ENCODE assay signal across 8 cellular contexts in the genomic region with DNA sequence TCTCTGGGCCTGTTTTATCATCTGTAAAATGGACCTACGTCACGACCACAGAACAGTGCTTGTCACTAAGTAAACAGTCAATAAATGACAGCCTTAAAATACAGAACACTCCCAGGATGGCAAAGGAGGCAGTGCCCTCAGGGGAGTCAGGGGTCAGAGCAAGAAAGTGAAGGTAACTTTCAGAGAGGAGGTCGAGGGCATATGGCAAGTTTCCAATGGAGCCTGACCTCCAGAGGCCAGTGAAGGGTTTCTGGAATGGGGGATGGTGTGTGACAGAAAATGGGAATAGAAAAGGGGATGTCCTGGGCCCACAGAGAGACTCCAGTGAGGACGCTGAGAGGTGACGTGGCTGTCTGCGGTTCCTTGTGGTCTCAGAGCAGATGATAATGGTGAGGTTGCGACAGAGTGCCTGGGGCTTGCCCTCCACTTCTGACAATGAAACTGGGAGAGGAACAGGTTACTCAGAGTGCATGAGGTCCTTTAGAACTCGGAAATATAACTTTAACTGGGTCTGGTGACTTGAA.
DNase-seq lines count a peak whose midpoint lies in the region; ATAC-seq, FAIRE-seq and TF ChIP-seq lines count a peak whose summit lies in the region.

No MANE protein-coding gene starts in this region.

- H3K27me3 Mint-ChIP-seq in activated naive CD8-positive, alpha-beta T cell treated with anti-CD3 and anti-CD28 coated beads, Interleukin-2, amount 10 ng/mL, durations not matched to agents 7 days and 5 days: peaks cover 6% of the 10 kb centered on the region
- no peaks in the 10 kb centered on the region for H3K27me3 Mint-ChIP-seq in WTC11 (ENCODE audit: low read depth)

- peak; percentile 92 for ATAC-seq in GM18907 (IDR thresholded peaks at IDR 0.05; ENCODE audit: unreplicated experiment)
- peak; percentile 93 for ATAC-seq in HG03045 (IDR thresholded peaks at IDR 0.05; ENCODE audit: unreplicated experiment)
- ATAC-seq in activated naive CD8-positive, alpha-beta T cell treated with anti-CD3 and anti-CD28 coated beads, Interleukin-2, amount 10 ng/mL, durations not matched to agents 7 days and 5 days (ENCODE audit: low read depth): peak; percentile 74
- ATAC-seq in WTC11: no peak

- no peak for FAIRE-seq in D721Med (lab: Jason Lieb, UNC)

- POLR2A ChIA-PET in activated naive CD8-positive, alpha-beta T cell treated with anti-CD3 and anti-CD28 coated beads, Interleukin-2, amount 10 ng/mL, durations not matched to agents 7 days and 5 days (lab: Charles Lee): interaction anchor here (0.7 kb wide), 1 partner anchor 11 kb away, joined by 3 read pairs; no protein-coding TSS in a partner anchor
- POLR2A ChIA-PET in WTC11 (lab: Charles Lee): no interaction called here

- H3K4me1 Mint-ChIP-seq in activated naive CD8-positive, alpha-beta T cell treated with anti-CD3 and anti-CD28 coated beads, Interleukin-2, amount 10 ng/mL, durations not matched to agents 7 days and 5 days: peaks cover 9% of the 10 kb centered on the region
- H3K4me1 Mint-ChIP-seq in WTC11: peaks cover 11% of the 10 kb centered on the region

- TF ChIP-seq CTCF in WTC11 (IDR thresholded peaks at IDR 0.05) (no peak), D721Med (IDR thresholded peaks at IDR 0.05; ENCODE audit: insufficient read depth, missing control alignments) (no peak)

- peaks cover 6% of the 10 kb centered on the region for H3K9me3 Mint-ChIP-seq in activated naive CD8-positive, alpha-beta T cell treated with anti-CD3 and anti-CD28 coated beads, Interleukin-2, amount 10 ng/mL, durations not matched to agents 7 days and 5 days
- H3K9me3 Mint-ChIP-seq in WTC11: peaks cover 15% of the 10 kb centered on the region

- no peak overlapping the region for H3K27ac Mint-ChIP-seq in activated naive CD8-positive, alpha-beta T cell treated with anti-CD3 and anti-CD28 coated beads, Interleukin-2, amount 10 ng/mL, durations not matched to agents 7 days and 5 days
- no peak overlapping the region; the same call in 1 of the 2 replicates for H3K27ac Mint-ChIP-seq in WTC11

- no peaks in the 10 kb centered on the region for H3K36me3 Mint-ChIP-seq in activated naive CD8-positive, alpha-beta T cell treated with anti-CD3 and anti-CD28 coated beads, Interleukin-2, amount 10 ng/mL, durations not matched to agents 7 days and 5 days
- no peaks in the 10 kb centered on the region for H3K36me3 Mint-ChIP-seq in WTC11

- peak; percentile 97 for DNase-seq in SKM-1 treated with dmso at 0.1 percent for 144 hours (lab: John Stamatoyannopoulos, UW; ENCODE audit: unreplicated experiment)
- DNase-seq in activated naive CD8-positive, alpha-beta T cell treated with anti-CD3 and anti-CD28 coated beads, Interleukin-2, amount 10 ng/mL, durations not matched to agents 7 days and 5 days: peak; percentile 33
- peak; percentile 54 for DNase-seq in stimulated activated CD4-positive, alpha-beta T cell treated with anti-CD3 and anti-CD28 coated beads, Interleukin-4, amount 100 ng/mL, for 1 hour
- DNase-seq in WTC11 (ENCODE audit: low spot score): no peak
- DNase-seq in kidney glomerular epithelial cell (lab: John Stamatoyannopoulos, UW): no peak
- no peak for DNase-seq in D721Med (ENCODE audit: insufficient read length, low spot score)

- H3K4me3 Mint-ChIP-seq in activated naive CD8-positive, alpha-beta T cell treated with anti-CD3 and anti-CD28 coated beads, Interleukin-2, amount 10 ng/mL, durations not matched to agents 7 days and 5 days: no peak overlapping the region
- no peak overlapping the region for H3K4me3 Mint-ChIP-seq in WTC11

- CTCF ChIA-PET in WTC11 (lab: Charles Lee): no interaction called here

TF ChIP-seq in WTC11, 78 proteins besides CTCF, POLR2A, EP300 and RAD21:
- TF ChIP-seq, protein P1, sequence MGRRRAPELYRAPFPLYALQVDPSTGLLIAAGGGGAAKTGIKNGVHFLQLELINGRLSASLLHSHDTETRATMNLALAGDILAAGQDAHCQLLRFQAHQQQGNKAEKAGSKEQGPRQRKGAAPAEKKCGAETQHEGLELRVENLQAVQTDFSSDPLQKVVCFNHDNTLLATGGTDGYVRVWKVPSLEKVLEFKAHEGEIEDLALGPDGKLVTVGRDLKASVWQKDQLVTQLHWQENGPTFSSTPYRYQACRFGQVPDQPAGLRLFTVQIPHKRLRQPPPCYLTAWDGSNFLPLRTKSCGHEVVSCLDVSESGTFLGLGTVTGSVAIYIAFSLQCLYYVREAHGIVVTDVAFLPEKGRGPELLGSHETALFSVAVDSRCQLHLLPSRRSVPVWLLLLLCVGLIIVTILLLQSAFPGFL (CRISPR knock-in tag; IDR thresholded peaks at IDR 0.05; ENCODE audit: borderline replicate concordance): no peak
- TF ChIP-seq NFATC4 (CRISPR knock-in tag; IDR thresholded peaks at IDR 0.05) (no peak), IRF2 (CRISPR knock-in tag; IDR thresholded peaks at IDR 0.05; ENCODE audit: borderline replicate concordance, low read depth) (no peak), ZNF138 (CRISPR knock-in tag; conservative IDR thresholded peaks at IDR 0.05) (no peak), ZNF232 (CRISPR knock-in tag; IDR thresholded peaks at IDR 0.05) (no peak), ZBTB21 (CRISPR knock-in tag; IDR thresholded peaks at IDR 0.05; ENCODE audit: borderline replicate concordance) (no peak), ZNF671 (CRISPR knock-in tag; IDR thresholded peaks at IDR 0.05) (no peak)
- TF ChIP-seq, protein P2, sequence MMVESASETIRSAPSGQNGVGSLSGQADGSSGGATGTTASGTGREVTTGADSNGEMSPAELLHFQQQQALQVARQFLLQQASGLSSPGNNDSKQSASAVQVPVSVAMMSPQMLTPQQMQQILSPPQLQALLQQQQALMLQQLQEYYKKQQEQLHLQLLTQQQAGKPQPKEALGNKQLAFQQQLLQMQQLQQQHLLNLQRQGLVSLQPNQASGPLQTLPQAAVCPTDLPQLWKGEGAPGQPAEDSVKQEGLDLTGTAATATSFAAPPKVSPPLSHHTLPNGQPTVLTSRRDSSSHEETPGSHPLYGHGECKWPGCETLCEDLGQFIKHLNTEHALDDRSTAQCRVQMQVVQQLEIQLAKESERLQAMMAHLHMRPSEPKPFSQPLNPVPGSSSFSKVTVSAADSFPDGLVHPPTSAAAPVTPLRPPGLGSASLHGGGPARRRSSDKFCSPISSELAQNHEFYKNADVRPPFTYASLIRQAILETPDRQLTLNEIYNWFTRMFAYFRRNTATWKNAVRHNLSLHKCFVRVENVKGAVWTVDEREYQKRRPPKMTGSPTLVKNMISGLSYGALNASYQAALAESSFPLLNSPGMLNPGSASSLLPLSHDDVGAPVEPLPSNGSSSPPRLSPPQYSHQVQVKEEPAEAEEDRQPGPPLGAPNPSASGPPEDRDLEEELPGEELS (CRISPR knock-in tag; IDR thresholded peaks at IDR 0.05): no peak
- TF ChIP-seq, protein P3, sequence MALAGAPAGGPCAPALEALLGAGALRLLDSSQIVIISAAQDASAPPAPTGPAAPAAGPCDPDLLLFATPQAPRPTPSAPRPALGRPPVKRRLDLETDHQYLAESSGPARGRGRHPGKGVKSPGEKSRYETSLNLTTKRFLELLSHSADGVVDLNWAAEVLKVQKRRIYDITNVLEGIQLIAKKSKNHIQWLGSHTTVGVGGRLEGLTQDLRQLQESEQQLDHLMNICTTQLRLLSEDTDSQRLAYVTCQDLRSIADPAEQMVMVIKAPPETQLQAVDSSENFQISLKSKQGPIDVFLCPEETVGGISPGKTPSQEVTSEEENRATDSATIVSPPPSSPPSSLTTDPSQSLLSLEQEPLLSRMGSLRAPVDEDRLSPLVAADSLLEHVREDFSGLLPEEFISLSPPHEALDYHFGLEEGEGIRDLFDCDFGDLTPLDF (CRISPR knock-in tag; IDR thresholded peaks at IDR 0.05): no peak
- TF ChIP-seq, protein P4, sequence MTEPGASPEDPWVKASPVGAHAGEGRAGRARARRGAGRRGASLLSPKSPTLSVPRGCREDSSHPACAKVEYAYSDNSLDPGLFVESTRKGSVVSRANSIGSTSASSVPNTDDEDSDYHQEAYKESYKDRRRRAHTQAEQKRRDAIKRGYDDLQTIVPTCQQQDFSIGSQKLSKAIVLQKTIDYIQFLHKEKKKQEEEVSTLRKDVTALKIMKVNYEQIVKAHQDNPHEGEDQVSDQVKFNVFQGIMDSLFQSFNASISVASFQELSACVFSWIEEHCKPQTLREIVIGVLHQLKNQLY (CRISPR knock-in tag; IDR thresholded peaks at IDR 0.05): no peak
- TF ChIP-seq, protein P5, sequence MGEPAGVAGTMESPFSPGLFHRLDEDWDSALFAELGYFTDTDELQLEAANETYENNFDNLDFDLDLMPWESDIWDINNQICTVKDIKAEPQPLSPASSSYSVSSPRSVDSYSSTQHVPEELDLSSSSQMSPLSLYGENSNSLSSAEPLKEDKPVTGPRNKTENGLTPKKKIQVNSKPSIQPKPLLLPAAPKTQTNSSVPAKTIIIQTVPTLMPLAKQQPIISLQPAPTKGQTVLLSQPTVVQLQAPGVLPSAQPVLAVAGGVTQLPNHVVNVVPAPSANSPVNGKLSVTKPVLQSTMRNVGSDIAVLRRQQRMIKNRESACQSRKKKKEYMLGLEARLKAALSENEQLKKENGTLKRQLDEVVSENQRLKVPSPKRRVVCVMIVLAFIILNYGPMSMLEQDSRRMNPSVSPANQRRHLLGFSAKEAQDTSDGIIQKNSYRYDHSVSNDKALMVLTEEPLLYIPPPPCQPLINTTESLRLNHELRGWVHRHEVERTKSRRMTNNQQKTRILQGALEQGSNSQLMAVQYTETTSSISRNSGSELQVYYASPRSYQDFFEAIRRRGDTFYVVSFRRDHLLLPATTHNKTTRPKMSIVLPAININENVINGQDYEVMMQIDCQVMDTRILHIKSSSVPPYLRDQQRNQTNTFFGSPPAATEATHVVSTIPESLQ (CRISPR knock-in tag; IDR thresholded peaks at IDR 0.05): no peak
- TF ChIP-seq, protein P6, sequence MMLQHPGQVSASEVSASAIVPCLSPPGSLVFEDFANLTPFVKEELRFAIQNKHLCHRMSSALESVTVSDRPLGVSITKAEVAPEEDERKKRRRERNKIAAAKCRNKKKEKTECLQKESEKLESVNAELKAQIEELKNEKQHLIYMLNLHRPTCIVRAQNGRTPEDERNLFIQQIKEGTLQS (CRISPR knock-in tag; conservative IDR thresholded peaks at IDR 0.05): no peak

Comparison
In these comparisons a context has a peak if more than half of its experiments do, and no peak if none do; other contexts are left out.
1. DNase-seq: peak in SKM-1 treated with dmso at 0.1 percent for 144 hours (single experiment), activated naive CD8-positive, alpha-beta T cell treated with anti-CD3 and anti-CD28 coated beads, Interleukin-2, amount 10 ng/mL, durations not matched to agents 7 days and 5 days (single experiment) and stimulated activated CD4-positive, alpha-beta T cell treated with anti-CD3 and anti-CD28 coated beads, Interleukin-4, amount 100 ng/mL, for 1 hour (single experiment); none in WTC11 (single experiment), kidney glomerular epithelial cell (single experiment) and D721Med (single experiment).